Comparison of ENCODE assay signal across 27 cellular contexts in genomic region chr1:215466361-215466760, GRCh38.
"Had no signal": no experiment of that assay in that cellular context is flagged by ENCODE, and none has a peak within 500 bp of the region (broad histone marks: within the 10 kb centered on the region; RNA-seq: fewer than 3 reads in every experiment).

No MANE protein-coding gene starts in this region.

- ATAC-seq: left colon; left lung; lower lobe of right lung; naive thymus-derived CD8-positive, alpha-beta T cell; pancreas; right cardiac atrium; stimulated activated effector memory CD8-positive, alpha-beta T cell treated with anti-CD3 and anti-CD28 coated beads, Interleukin-12 subunit alpha, Interleukin-12 subunit beta, amount 100 ng/mL, for 72 hours; upper lobe of right lung had no signal

- H3K27ac ChIP-seq: left lung, lower lobe of right lung, pancreas, prostate gland, sigmoid colon, spleen, suprapubic skin, thoracic aorta, tibial artery, upper lobe of right lung had no signal

- H3K4me3 ChIP-seq: left lung, lower lobe of right lung, pancreas, prostate gland, sigmoid colon, spleen, suprapubic skin, thoracic aorta, tibial artery, upper lobe of right lung had no signal

- H3K27me3 ChIP-seq: left lung, sigmoid colon, spleen, suprapubic skin, tibial artery, upper lobe of right lung had no signal

- H3K9me3 ChIP-seq: left lung, lower lobe of right lung, pancreas, prostate gland, sigmoid colon, spleen, suprapubic skin, thoracic aorta, tibial artery, upper lobe of right lung had no signal

- DNase-seq: hypothalamus; immature natural killer cell; kidney; left colon; left lung; lower lobe of right lung; mammary epithelial cell; mesenchymal stem cell; naive thymus-derived CD8-positive, alpha-beta T cell; nucleus accumbens; pancreas; posterior cingulate gyrus; retina; right cardiac atrium; sigmoid colon; small intestine; spleen; stimulated activated CD4-positive, alpha-beta T cell treated with anti-CD3 and anti-CD28 coated beads, Interleukin-4, amount 100 ng/mL, for 24 hours; stimulated activated naive CD4-positive, alpha-beta T cell; tibial artery; trophoblast cell; upper lobe of right lung had no signal

- H3K36me3 ChIP-seq: left lung, lower lobe of right lung, pancreas, prostate gland, sigmoid colon, spleen, suprapubic skin, thoracic aorta, tibial artery, upper lobe of right lung had no signal

- FAIRE-seq: urothelium cell line had no signal

- H3K4me1 ChIP-seq: left lung, lower lobe of right lung, pancreas, prostate gland, sigmoid colon, spleen, suprapubic skin, tibial artery, upper lobe of right lung had no signal
